Comparison of ENCODE assay signal across 1 cellular context in genomic region chr22:19208287-19208847, GRCh38.
TF ChIP-seq lines count a peak whose summit lies in the region.

No MANE protein-coding gene starts in this region.

TF ChIP-seq in SK-N-SH treated with all-trans-retinoic acid at 6 μM for 48 hours, 23 proteins besides CTCF, POLR2A, EP300 and RAD21 (continued from another document):
- TF ChIP-seq TSHZ2 (CRISPR knock-in tag; IDR thresholded peaks at IDR 0.05), result no peak
- TF ChIP-seq RARB (CRISPR knock-in tag; IDR thresholded peaks at IDR 0.05), result no peak
- TF ChIP-seq ESRRG (CRISPR knock-in tag; IDR thresholded peaks at IDR 0.05), result no peak
- no peak for TF ChIP-seq GLIS3 (CRISPR knock-in tag; IDR thresholded peaks at IDR 0.05)
- TF ChIP-seq ISL1 (CRISPR knock-in tag; IDR thresholded peaks at IDR 0.05), result no peak
- TF ChIP-seq ARNTL (CRISPR knock-in tag; IDR thresholded peaks at IDR 0.05; ENCODE audit: borderline replicate concordance, low read depth), result no peak
TF ChIP-seq in SK-N-SH treated with all-trans-retinoic acid at 6 μM for 48 hours: peak in this region for 0.
